Comparison of ENCODE assay signal across 13 cellular contexts in the genomic region with DNA sequence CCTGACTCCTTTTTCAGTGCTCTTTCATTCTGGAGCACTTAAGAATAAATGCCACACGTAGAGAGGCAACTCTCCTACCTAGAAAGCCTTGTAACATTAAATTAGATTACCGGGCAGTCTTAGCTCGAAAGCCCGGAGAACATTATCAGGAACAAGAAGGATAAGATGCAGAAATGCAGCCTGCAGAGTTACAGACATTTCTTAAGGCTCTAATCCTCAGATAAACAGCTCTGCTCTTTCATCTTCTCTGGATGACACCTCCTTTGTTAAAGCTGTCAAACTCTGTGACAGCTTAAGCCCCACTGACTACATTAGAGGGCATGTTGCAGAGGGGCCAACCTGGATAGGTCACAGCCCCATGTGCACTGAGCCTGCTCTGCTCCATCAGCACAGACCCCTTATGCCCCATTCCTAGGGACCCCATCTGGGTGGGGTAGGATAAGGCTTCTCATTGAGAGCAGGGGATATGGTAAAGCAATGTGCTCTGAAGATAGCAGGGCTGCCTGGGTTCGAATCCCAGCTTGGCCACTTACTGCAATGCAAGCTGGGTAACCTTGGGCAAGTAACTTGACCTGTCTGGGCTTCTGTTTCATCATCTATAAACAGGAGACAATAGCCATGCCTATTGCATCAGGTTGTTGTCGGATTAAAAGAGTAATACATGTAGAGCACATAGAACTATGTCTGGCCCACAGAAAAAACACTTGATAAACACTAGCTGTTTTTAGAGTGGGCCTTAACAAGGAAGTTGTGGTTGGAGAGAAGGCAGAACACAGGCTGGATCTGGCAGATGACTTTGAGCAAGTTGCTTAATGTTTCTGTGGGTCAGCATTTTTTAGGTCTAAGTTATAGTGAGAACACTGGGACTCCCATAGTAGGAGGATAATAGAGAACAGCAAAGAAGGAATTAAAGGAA.
DNase-seq lines count a peak whose midpoint lies in the region; ATAC-seq lines count a peak whose summit lies in the region.
"Had no signal": no experiment of that assay in that cellular context is flagged by ENCODE, and none has a peak within 500 bp of the region (broad histone marks: within the 10 kb centered on the region; RNA-seq: fewer than 3 reads in every experiment).

No MANE protein-coding gene starts in this region.

- intact Hi-C loops in left ventricle myocardium superior (cut with micrococcal nuclease): no loop called here

- DNase-seq in Kasumi-1 (lab: John Stamatoyannopoulos, UW): peak; percentile 53 to 59
- DNase-seq in OCI-M1 (lab: John Stamatoyannopoulos, UW): peak; percentile 86
- no peak for DNase-seq in left ventricle myocardium superior
- DNase-seq in renal cortical epithelial cell (ENCODE audit: low read depth): peak; percentile 6
- DNase-seq in NCI-H1092 (lab: John Stamatoyannopoulos, UW): no peak
- no peak for DNase-seq in stimulated activated CD4-positive, alpha-beta T cell treated with anti-CD3 and anti-CD28 coated beads, Interleukin-2, amount 100 ng/mL, for 24 hours
- DNase-seq: activated naive CD4-positive, alpha-beta T cell treated with anti-CD3 and anti-CD28 coated beads for 36 hours; CD4-positive, CD25-positive, alpha-beta regulatory T cell; effector memory CD4-positive, alpha-beta T cell; trophoblast cell had no signal

- ATAC-seq in left ventricle myocardium superior (peak; percentile 69), GM21576 (IDR thresholded peaks at IDR 0.05; ENCODE audit: unreplicated experiment) (no peak), GM18511 (IDR thresholded peaks at IDR 0.05; ENCODE audit: unreplicated experiment) (no peak)
- ATAC-seq: body of pancreas had no signal

Comparison
In these comparisons a context has a peak if more than half of its experiments do, and no peak if none do; other contexts are left out.
1. DNase-seq: peak in Kasumi-1 (2 of 2), OCI-M1 (single experiment) and renal cortical epithelial cell (single experiment); none in left ventricle myocardium superior (single experiment), NCI-H1092 (single experiment) and stimulated activated CD4-positive, alpha-beta T cell treated with anti-CD3 and anti-CD28 coated beads, Interleukin-2, amount 100 ng/mL, for 24 hours (0 of 2).